9 cellular contexts compared by ENCODE assay signal in genomic region chr3:71428841-71429609, GRCh38.
DNase-seq lines count a peak whose midpoint lies in the region; ATAC-seq, FAIRE-seq and TF ChIP-seq lines count a peak whose summit lies in the region.
"Had no signal": no experiment of that assay in that cellular context is flagged by ENCODE, and none has a peak within 500 bp of the region (broad histone marks: within the 10 kb centered on the region; RNA-seq: fewer than 3 reads in every experiment).

No MANE protein-coding gene starts in this region.

- H2BK5ac ChIP-seq in H1 (ENCODE audit: low read depth, low read length): no peak overlapping the region

- ATAC-seq in HG03442 (IDR thresholded peaks at IDR 0.05; ENCODE audit: unreplicated experiment): peak; percentile 32
- no peak for ATAC-seq in GM21381 (IDR thresholded peaks at IDR 0.05; ENCODE audit: unreplicated experiment)
- no peak for ATAC-seq in GM18517 (IDR thresholded peaks at IDR 0.05; ENCODE audit: unreplicated experiment)

- H3K36me3 ChIP-seq in H1 (ENCODE audit: control insufficient read depth in 2 of 4, insufficient read depth in 4 of 4, low read length in 3 of 4) (no peaks in the 10 kb centered on the region), SJCRH30 (no peaks in the 10 kb centered on the region)

- no peaks in the 10 kb centered on the region for H3K27me3 ChIP-seq in H1 (replicated peaks in 1 of 4; ENCODE audit: control insufficient read depth in 3 of 4, extremely low read depth in 1 of 4, insufficient read depth in 3 of 4, low read length in 3 of 4)
- no peaks in the 10 kb centered on the region for H3K27me3 ChIP-seq in SJCRH30

- H3K9ac ChIP-seq in H1 (replicated peaks in 1 of 4; ENCODE audit: extremely low read depth in 1 of 4, low read depth in 3 of 4, low read length in 3 of 4): no peak overlapping the region

- no peak for TF ChIP-seq RAD21 in H1 (IDR thresholded peaks at IDR 0.05 in 1 of 2, conservative IDR thresholded peaks at IDR 0.05 in 1 of 2; ENCODE audit: low read depth in 2 of 2, low read length in 2 of 2)

- peak overlapping the region; percentile 94 for H4K91ac ChIP-seq in H1 (replicated peaks; ENCODE audit: insufficient read length, low read length)

- H3K4me1 ChIP-seq in H1 (replicated peaks in 1 of 4; ENCODE audit: control insufficient read depth in 3 of 4, insufficient read depth in 4 of 4, low read length in 3 of 4): peaks cover 0 to 9% (median 6%) of the 10 kb centered on the region in 4 experiments; a peak in 4 of 7 replicates
- no peaks in the 10 kb centered on the region for H3K4me1 ChIP-seq in SJCRH30

- CTCF ChIA-PET in H1 (lab: Charles Lee; ENCODE audit: partially characterized antibody): interaction anchor here (3.2 to 3.4 kb wide), 2 partner anchors 12 to 31 kb away, joined by 10 to 17 read pairs; no protein-coding TSS in a partner anchor

- no peaks in the 10 kb centered on the region for H3K79me1 ChIP-seq in H1 (ENCODE audit: low read depth, low read length)

- H3K27ac ChIP-seq in H1 (ENCODE audit: low read depth, low read length) (no peak overlapping the region), SJCRH30 (no peak overlapping the region)

- H2BK15ac ChIP-seq in H1 (ENCODE audit: low read length): no peak overlapping the region

- H3K27ac Mint-ChIP-seq in nephron progenitor cell: peak overlapping the region; percentile 84

- peak overlapping the region; percentile 21 for H3K4me3 Mint-ChIP-seq in nephron progenitor cell

- H3K4me2 ChIP-seq in H1 (ENCODE audit: insufficient read depth in 1 of 2, low read depth in 2 of 2, low read length in 2 of 2): no peak overlapping the region

- H3K9me3 ChIP-seq in H1 (ENCODE audit: insufficient read depth in 2 of 2, low read depth in 1 of 2, low read length in 1 of 2) (no peaks in the 10 kb centered on the region), SJCRH30 (replicated peaks) (no peaks in the 10 kb centered on the region)

- H3K4me3 ChIP-seq in H1 (ENCODE audit: extremely low read depth in 1 of 4, insufficient read depth in 2 of 4, low read depth in 3 of 4, low read length in 4 of 4): no peak overlapping the region
- no peak overlapping the region for H3K4me3 ChIP-seq in SJCRH30

- H3K23me2 ChIP-seq in H1 (ENCODE audit: low read depth, low read length): no peaks in the 10 kb centered on the region

- no peak overlapping the region for H2BK120ac ChIP-seq in H1 (replicated peaks; ENCODE audit: low read depth, low read length)

- H3K36me3 Mint-ChIP-seq in nephron progenitor cell (ENCODE audit: low read depth): peaks cover 33% of the 10 kb centered on the region

- H3K56ac ChIP-seq in H1 (replicated peaks; ENCODE audit: insufficient read length, low read depth, low read length): no peak overlapping the region

- H4K20me1 ChIP-seq in H1 (replicated peaks in 1 of 2; ENCODE audit: control insufficient read depth in 1 of 2, insufficient read depth in 2 of 2, low read length in 2 of 2): no peaks in the 10 kb centered on the region

- WGBS in H1 (ENCODE audit: extremely low coverage in 1 of 2, insufficient coverage in 1 of 2, insufficient read length in 1 of 2, insufficient replicate concordance in 2 of 2, low coverage in 1 of 2, low lambda C conversion rate in 2 of 2, missing lambda C conversion rate in 1 of 2), 2 experiments: 92% methylated on average over 12 of the region's 17 CpGs; no CpG with 5 or more reads in 1 of the 2 experiments

- POLR2A ChIA-PET in H1 (lab: Charles Lee; ENCODE audit: partially characterized antibody): no interaction called here

- no peak overlapping the region for H2BK20ac ChIP-seq in H1 (ENCODE audit: low read length)

- no peak overlapping the region for H3K14ac ChIP-seq in H1 (ENCODE audit: insufficient read length)

- FAIRE-seq in H1 (lab: Jason Lieb, UNC): no peak
- FAIRE-seq: GM18507 had no signal

- no peaks in the 10 kb centered on the region for H3K79me2 ChIP-seq in H1 (ENCODE audit: control insufficient read depth in 1 of 2, insufficient read depth in 2 of 2, low read length in 2 of 2)

- H3K23ac ChIP-seq in H1 (ENCODE audit: insufficient read length): no peak overlapping the region

- no peak for TF ChIP-seq EP300 in H1 (IDR thresholded peaks at IDR 0.05; ENCODE audit: borderline replicate concordance in 1 of 2, low read depth in 2 of 2, low read length in 2 of 2)

- H4K5ac ChIP-seq in H1 (ENCODE audit: insufficient read length, low read depth, low read length): no peak overlapping the region

- H3K4me1 Mint-ChIP-seq in nephron progenitor cell: peaks cover 83% of the 10 kb centered on the region

- peak; percentile 25 for DNase-seq in CD1c-positive myeloid dendritic cell (ENCODE audit: extremely low spot score)
- no peak for DNase-seq in H1 (ENCODE audit: low read depth in 1 of 2, low spot score in 2 of 2)
- DNase-seq in nephron progenitor cell: no peak
- no peak for DNase-seq in HT-29 (ENCODE audit: low spot score)
- no peak for DNase-seq in SJCRH30

- TF ChIP-seq CTCF in H1 (IDR thresholded peaks at IDR 0.05; ENCODE audit: control extremely low read depth in 1 of 3, insufficient read depth in 1 of 3, low read depth in 1 of 3, low read length in 3 of 3) (no peak), nephron progenitor cell (IDR thresholded peaks at IDR 0.05) (no peak)

- no peak overlapping the region for H3K4ac ChIP-seq in H1 (replicated peaks; ENCODE audit: insufficient read length, low read depth, low read length)

- peaks cover 7% of the 10 kb centered on the region for H3K9me3 Mint-ChIP-seq in nephron progenitor cell

- H2AK5ac ChIP-seq in H1 (ENCODE audit: low read depth, low read length): no peak overlapping the region

- no peak overlapping the region for H2AFZ ChIP-seq in H1 (ENCODE audit: low read length)

- peak overlapping the region; percentile 29; the same call in 1 of the 2 replicates for H2BK12ac ChIP-seq in H1 (ENCODE audit: low read depth, low read length)

- no peaks in the 10 kb centered on the region for H3K27me3 Mint-ChIP-seq in nephron progenitor cell (ENCODE audit: low read depth, poor library complexity)

- no peak overlapping the region for H3K18ac ChIP-seq in H1 (ENCODE audit: extremely low read depth, low read length)

- no peak for TF ChIP-seq POLR2A in H1 (IDR thresholded peaks at IDR 0.05; ENCODE audit: control extremely low read depth in 1 of 2, low read depth in 2 of 2, low read length in 2 of 2)

- H4K8ac ChIP-seq in H1 (ENCODE audit: extremely low read depth, insufficient read depth, low read length): no peak overlapping the region

TF ChIP-seq in H1, 55 proteins besides CTCF, POLR2A, EP300 and RAD21:
- no peak for TF ChIP-seq SUZ12 (IDR thresholded peaks at IDR 0.05; ENCODE audit: low read length)
- TF ChIP-seq ATF3 (IDR thresholded peaks at IDR 0.05; ENCODE audit: insufficient read depth, low read depth, low read length): no peak
- TF ChIP-seq POU5F1 (IDR thresholded peaks at IDR 0.05; ENCODE audit: low read depth, low read length): no peak
- TF ChIP-seq RNF2 (IDR thresholded peaks at IDR 0.05; ENCODE audit: borderline replicate concordance, low read depth, low read length, missing control alignments, poor library complexity, severe bottlenecking): no peak
TF ChIP-seq in H1: peak in this region for 0.
